In the genomic region with DNA sequence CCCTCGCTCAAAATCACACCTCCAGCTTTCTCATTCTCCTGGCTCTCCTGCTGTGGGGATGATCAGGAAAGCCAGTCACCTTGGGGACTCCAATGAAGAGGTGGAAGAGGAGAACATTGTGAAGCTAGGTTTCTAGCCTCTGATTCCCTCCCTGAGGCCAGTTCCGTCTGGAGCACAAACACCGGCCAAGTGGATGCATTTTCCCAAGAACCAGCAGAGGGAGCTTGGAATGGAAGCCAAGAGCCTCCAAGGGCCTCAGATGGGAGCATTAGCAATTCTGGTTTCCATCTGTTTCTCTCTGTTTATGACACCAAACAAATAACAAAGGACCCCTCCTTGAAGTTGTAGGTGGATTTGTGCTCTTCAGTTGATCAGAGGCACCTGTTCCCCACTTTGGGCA, we compare ENCODE assay signal across 2 cellular contexts.
TF ChIP-seq lines count a peak whose summit lies in the region.

No MANE protein-coding gene starts in this region.

TF ChIP-seq in IMR-90, 13 proteins besides CTCF, POLR2A, EP300 and RAD21:
- TF ChIP-seq RCOR1 (IDR thresholded peaks at IDR 0.05; ENCODE audit: insufficient replicate concordance, low read length), result no peak

TF ChIP-seq in HepG2, 621 proteins besides CTCF, POLR2A, EP300 and RAD21:
- TF ChIP-seq MEIS1 (CRISPR knock-in tag; IDR thresholded peaks at IDR 0.05; ENCODE audit: borderline replicate concordance) (no peak), SMC3 (IDR thresholded peaks at IDR 0.05; ENCODE audit: low read length) (peak; percentile 42; the same call in 1 of the 2 replicates)
